In the genomic region with DNA sequence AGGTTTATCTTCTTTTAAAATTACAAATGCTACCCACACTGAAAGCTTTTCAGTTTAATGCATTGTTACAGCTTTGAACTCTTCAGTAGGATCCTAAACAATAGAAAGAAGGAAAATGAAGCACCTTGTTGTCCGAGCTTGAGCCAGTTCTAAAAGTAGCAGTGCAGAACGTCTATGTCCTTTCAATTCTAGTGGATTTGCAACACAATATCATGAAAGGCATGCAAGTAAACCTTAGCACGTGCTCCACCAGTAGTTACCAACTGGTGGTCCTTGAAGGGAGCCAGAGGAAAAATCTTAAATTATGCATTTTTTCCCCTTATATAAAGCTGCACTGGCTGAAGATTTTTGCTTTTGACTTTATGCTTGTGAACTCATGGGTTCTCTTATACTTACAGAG, we compare ENCODE assay signal across 30 cellular contexts.
"Had no signal": no experiment of that assay in that cellular context is flagged by ENCODE, and none has a peak within 500 bp of the region (broad histone marks: within the 10 kb centered on the region; RNA-seq: fewer than 3 reads in every experiment).

No MANE protein-coding gene starts in this region.

- H3K9me3 Mint-ChIP-seq: activated CD4-positive, alpha-beta memory T cell treated with anti-CD3 and anti-CD28 coated beads, Interleukin-2, amount 10 ng/mL, durations not matched to agents 7 days and 5 days; activated CD4-positive, alpha-beta T cell treated with anti-CD3 and anti-CD28 coated beads, Interleukin-2, amount 10 ng/mL, durations not matched to agents 7 days and 5 days; activated naive CD4-positive, alpha-beta T cell treated with anti-CD3 and anti-CD28 coated beads, Interleukin-2, amount 10 ng/mL, durations not matched to agents 7 days and 5 days; activated naive CD4-positive, alpha-beta T cell treated with anti-CD3 and anti-CD28 coated beads, Interleukin-2, amount 50 U/mL, for 72 hours; activated naive CD8-positive, alpha-beta T cell treated with anti-CD3 and anti-CD28 coated beads, Interleukin-2, amount 10 ng/mL, durations not matched to agents 7 days and 5 days; activated T-cell treated with anti-CD3 and anti-CD28 coated beads, Interleukin-2, amount 50 U/mL, for 24 hours; activated T-cell treated with anti-CD3 and anti-CD28 coated beads, Interleukin-2, amount 50 U/mL, for 72 hours; brain; endodermal cell had no signal

- H3K27ac ChIP-seq: breast epithelium, cardiac muscle cell, colonic mucosa, esophagus muscularis mucosa, foreskin keratinocyte, gastrocnemius medialis, heart left ventricle had no signal

- H3K36me3 Mint-ChIP-seq: activated naive CD4-positive, alpha-beta T cell treated with anti-CD3 and anti-CD28 coated beads, Interleukin-2, amount 10 ng/mL, durations not matched to agents 7 days and 5 days; activated naive CD4-positive, alpha-beta T cell treated with anti-CD3 and anti-CD28 coated beads, Interleukin-2, amount 50 U/mL, for 72 hours; activated naive CD8-positive, alpha-beta T cell treated with anti-CD3 and anti-CD28 coated beads, Interleukin-2, amount 10 ng/mL, durations not matched to agents 7 days and 5 days; brain had no signal

- ATAC-seq: activated naive CD4-positive, alpha-beta T cell treated with anti-CD3 and anti-CD28 coated beads, Interleukin-2, amount 50 U/mL, for 72 hours; activated T-cell treated with anti-CD3 and anti-CD28 coated beads, Interleukin-2, amount 50 U/mL, for 72 hours; foreskin keratinocyte; gastrocnemius medialis; heart left ventricle had no signal

- H3K9me3 ChIP-seq: ascending aorta, breast epithelium, colonic mucosa, esophagus muscularis mucosa, gastrocnemius medialis, heart left ventricle had no signal

- H3K36me3 ChIP-seq: ascending aorta, breast epithelium, cardiac muscle cell, colonic mucosa, esophagus muscularis mucosa, gastrocnemius medialis, heart left ventricle had no signal

- H3K4me1 Mint-ChIP-seq: activated CD4-positive, alpha-beta memory T cell treated with anti-CD3 and anti-CD28 coated beads, Interleukin-2, amount 10 ng/mL, durations not matched to agents 7 days and 5 days; activated CD4-positive, alpha-beta T cell treated with anti-CD3 and anti-CD28 coated beads, Interleukin-2, amount 10 ng/mL, durations not matched to agents 7 days and 5 days; activated naive CD4-positive, alpha-beta T cell treated with anti-CD3 and anti-CD28 coated beads, Interleukin-2, amount 10 ng/mL, durations not matched to agents 7 days and 5 days; activated naive CD8-positive, alpha-beta T cell treated with anti-CD3 and anti-CD28 coated beads, Interleukin-2, amount 10 ng/mL, durations not matched to agents 7 days and 5 days had no signal

- H3K27ac Mint-ChIP-seq: activated CD4-positive, alpha-beta memory T cell treated with anti-CD3 and anti-CD28 coated beads, Interleukin-2, amount 10 ng/mL, durations not matched to agents 7 days and 5 days; activated CD4-positive, alpha-beta T cell treated with anti-CD3 and anti-CD28 coated beads, Interleukin-2, amount 10 ng/mL, durations not matched to agents 7 days and 5 days; activated naive CD4-positive, alpha-beta T cell treated with anti-CD3 and anti-CD28 coated beads, Interleukin-2, amount 10 ng/mL, durations not matched to agents 7 days and 5 days; activated naive CD4-positive, alpha-beta T cell treated with anti-CD3 and anti-CD28 coated beads, Interleukin-2, amount 50 U/mL, for 72 hours; activated naive CD8-positive, alpha-beta T cell treated with anti-CD3 and anti-CD28 coated beads, Interleukin-2, amount 10 ng/mL, durations not matched to agents 7 days and 5 days; activated T-cell treated with anti-CD3 and anti-CD28 coated beads, Interleukin-2, amount 50 U/mL, for 24 hours; activated T-cell treated with anti-CD3 and anti-CD28 coated beads, Interleukin-2, amount 50 U/mL, for 72 hours; brain; endodermal cell had no signal

- H3K4me3 ChIP-seq: ascending aorta, breast epithelium, cardiac muscle cell, colonic mucosa, esophagus muscularis mucosa, gastrocnemius medialis, heart left ventricle had no signal

- H3K27me3 Mint-ChIP-seq: activated CD4-positive, alpha-beta memory T cell treated with anti-CD3 and anti-CD28 coated beads, Interleukin-2, amount 10 ng/mL, durations not matched to agents 7 days and 5 days; activated naive CD8-positive, alpha-beta T cell treated with anti-CD3 and anti-CD28 coated beads, Interleukin-2, amount 10 ng/mL, durations not matched to agents 7 days and 5 days had no signal

- DNase-seq: activated CD4-positive, alpha-beta memory T cell treated with anti-CD3 and anti-CD28 coated beads, Interleukin-2, amount 10 ng/mL, durations not matched to agents 7 days and 5 days; activated CD4-positive, alpha-beta T cell treated with anti-CD3 and anti-CD28 coated beads for 1 hour; activated CD4-positive, alpha-beta T cell treated with anti-CD3 and anti-CD28 coated beads for 4 hours; activated CD4-positive, alpha-beta T cell treated with anti-CD3 and anti-CD28 coated beads, Interleukin-2, amount 10 ng/mL, durations not matched to agents 7 days and 5 days; activated CD4-positive, alpha-beta T cell treated with anti-CD3 and anti-CD28 coated beads, Interleukin-2, amount 50 U/mL, for 4 hours; activated CD8-positive, alpha-beta memory T cell treated with anti-CD3 and anti-CD28 coated beads, Interleukin-2, amount 50 U/mL, for 48 hours; activated gamma-delta T cell; activated naive CD4-positive, alpha-beta T cell; activated naive CD4-positive, alpha-beta T cell treated with anti-CD3 and anti-CD28 coated beads, Interleukin-2, amount 10 ng/mL, durations not matched to agents 7 days and 5 days; activated naive CD8-positive, alpha-beta T cell treated with anti-CD3 and anti-CD28 coated beads, Interleukin-2, amount 10 ng/mL, durations not matched to agents 7 days and 5 days; activated T-cell treated with anti-CD3 and anti-CD28 coated beads for 4 hours; activated T-cell treated with anti-CD3 and anti-CD28 coated beads, Interleukin-2, amount 50 U/mL, for 24 hours; activated T-cell treated with anti-CD3 and anti-CD28 coated beads, Interleukin-2, amount 50 U/mL, for 72 hours; central memory CD4-positive, alpha-beta T cell; cerebellar nuclear complex; colonic mucosa; effector CD8-positive, alpha-beta T cell; endodermal cell; erythroblast; foreskin keratinocyte; gastrocnemius medialis; glutamatergic neuron; heart left ventricle; T-helper 2 cell had no signal

- H3K4me3 Mint-ChIP-seq: activated CD4-positive, alpha-beta memory T cell treated with anti-CD3 and anti-CD28 coated beads, Interleukin-2, amount 10 ng/mL, durations not matched to agents 7 days and 5 days; activated CD4-positive, alpha-beta T cell treated with anti-CD3 and anti-CD28 coated beads, Interleukin-2, amount 10 ng/mL, durations not matched to agents 7 days and 5 days; activated naive CD4-positive, alpha-beta T cell treated with anti-CD3 and anti-CD28 coated beads, Interleukin-2, amount 10 ng/mL, durations not matched to agents 7 days and 5 days; activated naive CD8-positive, alpha-beta T cell treated with anti-CD3 and anti-CD28 coated beads, Interleukin-2, amount 10 ng/mL, durations not matched to agents 7 days and 5 days; activated T-cell treated with anti-CD3 and anti-CD28 coated beads, Interleukin-2, amount 50 U/mL, for 24 hours; activated T-cell treated with anti-CD3 and anti-CD28 coated beads, Interleukin-2, amount 50 U/mL, for 72 hours; brain; endodermal cell had no signal

- H3K4me1 ChIP-seq: breast epithelium, colonic mucosa had no signal

- H3K27me3 ChIP-seq: ascending aorta, breast epithelium, cardiac muscle cell, colonic mucosa, esophagus muscularis mucosa, foreskin keratinocyte, gastrocnemius medialis, heart left ventricle had no signal
